In genomic region chr14:105546410-105546809, GRCh38 we compare ENCODE assay signal across 3 cellular contexts. TPM values are rescaled to one million over a fixed set of nuclear protein-coding genes. Genes with fewer than 3 reads are reported as not detected.
"Had no signal": no experiment of that assay in that cellular context is flagged by ENCODE, and none has a peak within 500 bp of the region (broad histone marks: within the 10 kb centered on the region; RNA-seq: fewer than 3 reads in every experiment).

No MANE protein-coding gene starts in this region.

RNA-seq across cellular contexts. Expression of gene CRIP1, which starts 59.7 kb away (rescaled TPM):
- total RNA-seq: LHCN-M2, M059J, MCF 10A had no signal
